Comparison of ENCODE assay signal across 8 cellular contexts in the genomic region with DNA sequence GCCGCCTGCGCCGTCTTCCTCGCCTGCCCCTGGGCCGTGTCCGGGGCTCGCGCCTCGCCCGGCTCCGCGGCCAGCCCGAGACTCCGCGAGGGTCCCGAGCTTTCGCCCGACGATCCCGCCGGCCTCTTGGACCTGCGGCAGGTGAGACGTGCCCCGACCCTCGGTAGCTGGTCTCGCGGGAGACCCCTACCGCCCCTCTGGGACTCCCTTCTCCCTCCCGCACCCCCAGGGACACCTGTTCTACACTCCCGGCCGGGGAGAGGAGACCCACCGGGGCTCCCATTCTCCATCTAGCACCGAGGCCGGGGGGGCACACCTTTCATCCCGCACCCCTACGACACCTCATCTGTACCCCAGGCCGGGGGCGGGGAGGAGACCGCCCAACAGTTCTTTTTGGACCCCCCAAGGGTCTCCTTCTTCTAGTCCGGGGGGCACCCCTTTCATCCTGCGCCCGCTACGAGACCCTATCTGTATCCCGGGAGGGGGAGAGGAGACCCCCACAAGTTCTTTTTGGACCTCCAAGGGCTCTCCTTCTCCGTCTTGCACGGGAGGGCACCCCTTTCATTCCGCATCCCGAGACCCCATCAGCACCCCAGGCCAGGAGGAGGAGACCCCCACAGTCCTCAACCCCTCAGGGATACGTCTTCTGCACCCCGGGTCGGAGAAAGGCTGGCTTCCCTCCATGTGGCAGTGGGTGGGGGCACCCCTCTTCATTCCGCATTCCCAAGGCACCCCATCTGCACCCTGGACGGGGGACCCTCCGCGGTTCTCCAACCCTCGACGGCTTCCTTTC. TPM values are rescaled to one million over a fixed set of nuclear protein-coding genes. Genes with fewer than 3 reads are reported as not detected.
DNase-seq lines count a peak whose midpoint lies in the region; ATAC-seq and TF ChIP-seq lines count a peak whose summit lies in the region.

No MANE protein-coding gene starts in this region.

- H3K36me3 ChIP-seq in CD8-positive, alpha-beta T cell (ENCODE audit: insufficient read depth, low read length): no peaks in the 10 kb centered on the region
- H3K36me3 ChIP-seq in MG63 (0 out of 2 replicates have a peak, but pooled peaks cover 2% of the 10 kb centered on the region), neuron (ENCODE audit: insufficient read depth, low read length) (no peaks in the 10 kb centered on the region)
- no peaks in the 10 kb centered on the region for H3K36me3 ChIP-seq in effector memory CD4-positive, alpha-beta T cell (ENCODE audit: control insufficient read depth, insufficient read depth, low read length)

- H3K4me1 ChIP-seq in CD8-positive, alpha-beta T cell (ENCODE audit: insufficient read depth, low read length): peaks cover 38% of the 10 kb centered on the region
- H3K4me1 ChIP-seq in effector memory CD4-positive, alpha-beta T cell (ENCODE audit: control insufficient read depth, insufficient read depth, low read length, poor library complexity, severe bottlenecking): peaks cover 24% of the 10 kb centered on the region
- peaks cover 9% of the 10 kb centered on the region for H3K4me1 ChIP-seq in neuron (ENCODE audit: insufficient read depth, low read length)

- no peaks in the 10 kb centered on the region for H3K9me3 ChIP-seq in CD8-positive, alpha-beta T cell (ENCODE audit: low read length)
- H3K9me3 ChIP-seq in MG63 (no peaks in the 10 kb centered on the region), neuron (ENCODE audit: low read length) (no peaks in the 10 kb centered on the region)
- H3K9me3 ChIP-seq in effector memory CD4-positive, alpha-beta T cell (ENCODE audit: control insufficient read depth, low read length): no peaks in the 10 kb centered on the region

- H3K4me3 ChIP-seq in CD8-positive, alpha-beta T cell (ENCODE audit: low read depth, low read length): peak overlapping the region; percentile 60
- H3K4me3 ChIP-seq in MG63 (peak overlapping the region; percentile 68), neuron (ENCODE audit: low read length) (peak overlapping the region; percentile 38)
- peak overlapping the region; percentile 47 for H3K4me3 ChIP-seq in effector memory CD4-positive, alpha-beta T cell (ENCODE audit: insufficient read depth, low read depth, low read length, poor library complexity, severe bottlenecking)

- H3K36me3 Mint-ChIP-seq in CD8-positive, alpha-beta T cell: no peaks in the 10 kb centered on the region

- peaks cover 23% of the 10 kb centered on the region for H3K27me3 Mint-ChIP-seq in CD8-positive, alpha-beta T cell (ENCODE audit: low read depth)

- peak in 1 of 7 experiments; percentile 23 for DNase-seq in CD8-positive, alpha-beta T cell
- no peak for DNase-seq in MG63
- no peak for DNase-seq in effector memory CD4-positive, alpha-beta T cell
- no peak for DNase-seq in NCI-H524 (lab: John Stamatoyannopoulos, UW)
- no peak for DNase-seq in GM10266 (ENCODE audit: extremely low spot score)
- no peak for DNase-seq in 8988T

- ATAC-seq in CD8-positive, alpha-beta T cell: no peak
- no peak for ATAC-seq in HG03354 (IDR thresholded peaks at IDR 0.05; ENCODE audit: poor library complexity, severe bottlenecking, unreplicated experiment)

- H3K27me3 ChIP-seq in CD8-positive, alpha-beta T cell (ENCODE audit: insufficient read depth, low read length): peaks cover 10% of the 10 kb centered on the region
- H3K27me3 ChIP-seq in MG63 (no peaks in the 10 kb centered on the region), neuron (ENCODE audit: insufficient read depth, low read length) (peaks cover 22% of the 10 kb centered on the region)
- H3K27me3 ChIP-seq in effector memory CD4-positive, alpha-beta T cell (replicated peaks; ENCODE audit: control insufficient read depth, insufficient read depth, low read length, poor library complexity, severe bottlenecking): peaks cover 19% of the 10 kb centered on the region

- CTCF ChIA-PET in CD8-positive, alpha-beta T cell (lab: Charles Lee): interaction anchor here (0.9 to 1.3 kb wide), 4 partner anchors 14 to 89 kb away, joined by 3 to 4 read pairs (median 4); no protein-coding TSS in a partner anchor

- peak overlapping the region; percentile 50 for H2AFZ ChIP-seq in neuron (ENCODE audit: low read depth, low read length)

- TF ChIP-seq CTCF in CD8-positive, alpha-beta T cell (IDR thresholded peaks at IDR 0.05): no peak
- no peak for TF ChIP-seq CTCF in GM10266 (IDR thresholded peaks at IDR 0.05; ENCODE audit: control insufficient read depth, insufficient read depth, low read depth, missing control alignments)

- H3K4me1 Mint-ChIP-seq in CD8-positive, alpha-beta T cell (ENCODE audit: low read depth): peaks cover 40% of the 10 kb centered on the region

- H3K27ac Mint-ChIP-seq in CD8-positive, alpha-beta T cell: peak overlapping the region; percentile 62

- H3K9me3 Mint-ChIP-seq in CD8-positive, alpha-beta T cell: no peaks in the 10 kb centered on the region

- intact Hi-C loops in CD8-positive, alpha-beta T cell (cut with DNase I, micrococcal nuclease): loop anchor here (2.0 to 5.0 kb wide), 2 partner anchors 15 to 206 kb away; partner anchors contain the start of genes GPR108 (in 2 of the 2) and TRIP10 (in 2 of the 2)

- H3K4me3 Mint-ChIP-seq in CD8-positive, alpha-beta T cell: peak overlapping the region; percentile 88

- H3K27ac ChIP-seq in CD8-positive, alpha-beta T cell (ENCODE audit: low read depth, low read length): no peak overlapping the region
- H3K27ac ChIP-seq in effector memory CD4-positive, alpha-beta T cell (ENCODE audit: insufficient read depth, low read length, poor library complexity, severe bottlenecking): no peak overlapping the region

- POLR2A ChIA-PET in CD8-positive, alpha-beta T cell (lab: Charles Lee): interaction anchor here (0.6 to 1.2 kb wide), 4 partner anchors 9 to 1120 kb away, joined by 3 read pairs; no protein-coding TSS in a partner anchor

RNA-seq across cellular contexts. Expression of gene TNFSF9, which starts 0.5 kb away (rescaled TPM):
- 10 to 100 TPM; 18.3 to 19.8 TPM for total RNA-seq in CD8-positive, alpha-beta T cell
- total RNA-seq in MG63 (2014; rRNA removed; shearing (Covaris generic); ENCODE audit: low replicate concordance): 4.5 and 10.5 TPM in 2 replicates

RNA-seq across cellular contexts. Expression of gene TUBB4A, which starts 29.2 kb away (rescaled TPM):
- total RNA-seq in CD8-positive, alpha-beta T cell: 1 to 10 TPM; 1.4 to 1.6 TPM
- 0.03 TPM in 1 of 2 replicates, not detected in the other for total RNA-seq in MG63 (2014; rRNA removed; shearing (Covaris generic); ENCODE audit: low replicate concordance)

RNA-seq across cellular contexts. Expression of gene DENND1C, which starts 49.8 kb away (rescaled TPM):
- 10 to 100 TPM; 94.0 to 95.9 TPM for total RNA-seq in CD8-positive, alpha-beta T cell
- total RNA-seq in MG63 (2014; rRNA removed; shearing (Covaris generic); ENCODE audit: low replicate concordance): not detected in 2 replicates

RNA-seq across cellular contexts. Expression of gene CD70, which starts 59.6 kb away (rescaled TPM):
- total RNA-seq in CD8-positive, alpha-beta T cell: 1 to 10 TPM; 1.7 to 1.9 TPM
- 17.2 and 32.7 TPM in 2 replicates for total RNA-seq in MG63 (2014; rRNA removed; shearing (Covaris generic); ENCODE audit: low replicate concordance)

Comparison
In these comparisons a context has a peak if more than half of its experiments do, and no peak if none do; other contexts are left out.
1. RNA of gene DENND1C, which starts 49.8 kb away (total RNA-seq): 94.0 to 95.9 TPM in CD8-positive, alpha-beta T cell; not detected in MG63; every median in the first group is over 10 times any median in the second.
2. Peak in every context shown above with its lines, with median percentiles within 50 percentile points of each other: H3K4me3 ChIP-seq.